Comparison of ENCODE assay signal across 18 cellular contexts in genomic region chr5:43613370-43613769, GRCh38.
"Had no signal": no experiment of that assay in that cellular context is flagged by ENCODE, and none has a peak within 500 bp of the region (broad histone marks: within the 10 kb centered on the region; RNA-seq: fewer than 3 reads in every experiment).

No MANE protein-coding gene starts in this region.

- H3K9me3 Mint-ChIP-seq: mesothelial cell of epicardium, naive B cell had no signal

- H3K27ac ChIP-seq: coronary artery, dorsolateral prefrontal cortex, esophagus muscularis mucosa, gastroesophageal sphincter, left lung, lower lobe of right lung had no signal

- H3K4me3 Mint-ChIP-seq: mesothelial cell of epicardium, naive B cell had no signal

- H3K27ac Mint-ChIP-seq: mesothelial cell of epicardium, naive B cell had no signal

- H3K27me3 ChIP-seq: dorsolateral prefrontal cortex, esophagus muscularis mucosa, gastroesophageal sphincter, heart right ventricle, left lung had no signal

- H3K4me1 Mint-ChIP-seq: mesothelial cell of epicardium had no signal

- H3K4me1 ChIP-seq: esophagus muscularis mucosa, lower lobe of right lung had no signal

- H3K4me3 ChIP-seq: coronary artery, dorsolateral prefrontal cortex, esophagus muscularis mucosa, gastroesophageal sphincter, heart right ventricle, left lung, lower lobe of right lung, mucosa of descending colon had no signal

- DNase-seq: dermis blood vessel endothelial cell; dorsolateral prefrontal cortex; effector CD4-positive, alpha-beta T cell; effector memory CD4-positive, alpha-beta T cell; foreskin fibroblast; foreskin melanocyte; heart right ventricle; hippocampal formation; left cardiac atrium; left lung; lower lobe of right lung; mesenchymal stem cell; mucosa of descending colon; naive B cell had no signal

- H3K9me3 ChIP-seq: esophagus muscularis mucosa, gastroesophageal sphincter, heart right ventricle, left lung, lower lobe of right lung, mucosa of descending colon had no signal

- ATAC-seq: gastroesophageal sphincter, left cardiac atrium, left lung, lower lobe of right lung, mucosa of descending colon had no signal

- H3K27me3 Mint-ChIP-seq: naive B cell had no signal
